In the genomic region with DNA sequence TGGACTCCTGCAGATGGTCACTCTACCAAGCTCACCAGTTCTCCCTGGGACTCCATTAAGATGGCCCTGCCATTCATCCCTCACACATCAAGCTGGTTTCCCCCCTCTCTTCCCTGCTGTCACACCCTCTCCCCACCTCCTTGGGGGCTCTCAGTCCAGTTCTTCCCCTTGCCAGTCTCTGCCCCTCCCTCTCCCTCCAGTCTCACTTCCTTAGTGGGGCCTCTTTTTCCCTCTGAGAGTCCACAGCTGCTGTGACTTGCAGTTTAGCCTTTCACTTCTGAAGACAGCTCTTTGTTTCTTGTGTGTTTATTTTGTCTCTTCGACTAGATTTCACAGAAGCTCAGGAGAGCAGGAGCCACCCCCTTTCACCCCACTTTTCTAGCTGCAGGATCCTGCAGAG, we compare ENCODE assay signal across 7 cellular contexts. TPM values are rescaled to one million over a fixed set of nuclear protein-coding genes. Genes with fewer than 3 reads are reported as not detected.
DNase-seq lines count a peak whose midpoint lies in the region; ATAC-seq and TF ChIP-seq lines count a peak whose summit lies in the region.

No MANE protein-coding gene starts in this region.

- H3K9me3 ChIP-seq in PC-9 (ENCODE audit: insufficient read depth, low read depth) = no peaks in the 10 kb centered on the region

- H3K9me2 ChIP-seq in PC-9 (ENCODE audit: insufficient read depth) = no peaks in the 10 kb centered on the region

- H2AFZ ChIP-seq in PC-9 = no peak overlapping the region

- no peak overlapping the region for H3K27ac ChIP-seq in PC-9

- H3K4me2 ChIP-seq in PC-9 = no peak overlapping the region

- no peaks in the 10 kb centered on the region for H3K4me1 ChIP-seq in PC-9 (replicated peaks; ENCODE audit: insufficient read depth)

- no peaks in the 10 kb centered on the region for H3K36me3 ChIP-seq in PC-9 (ENCODE audit: low read depth)

- H3K4me3 ChIP-seq in PC-9 = no peak overlapping the region

- DNase-seq in RPMI8226 (peak; percentile 12), putamen (ENCODE audit: low spot score) (peak; percentile 8), posterior vena cava (ENCODE audit: low spot score) (no peak), NCI-H345 (lab: John Stamatoyannopoulos, UW) (no peak), PC-9 (no peak)

- intact Hi-C loops in posterior vena cava (cut with DNase I) (no loop called here), PC-9 (cut with micrococcal nuclease; ENCODE audit: unreplicated experiment) (no loop called here)

- H3K27me3 ChIP-seq in PC-9 (ENCODE audit: insufficient read depth, low read depth) = no peaks in the 10 kb centered on the region

- CTCF ChIA-PET in PC-9 (lab: Charles Lee) = no interaction called here

- H3F3A ChIP-seq in PC-9 (ENCODE audit: insufficient read depth, low read depth) = no peaks in the 10 kb centered on the region

- POLR2A ChIA-PET in PC-9 (lab: Charles Lee; ENCODE audit: unreplicated experiment) = no interaction called here

- no peaks in the 10 kb centered on the region for H3K79me2 ChIP-seq in PC-9 (ENCODE audit: low read depth)

- BruUV-seq in PC-9 (replicated peaks; lab: Mats Ljungman, UMichigan) = no TSS peak

- no peak for TF ChIP-seq CTCF in PC-9 (conservative IDR thresholded peaks at IDR 0.05)

- H4K20me1 ChIP-seq in PC-9 (ENCODE audit: insufficient read depth) = no peaks in the 10 kb centered on the region

- peak; percentile 47 for ATAC-seq in GM19324 (IDR thresholded peaks at IDR 0.05; ENCODE audit: low FRiP score, unreplicated experiment)
- ATAC-seq in HG02884 (IDR thresholded peaks at IDR 0.05; ENCODE audit: unreplicated experiment) = peak; percentile 30

RNA-seq across cellular contexts. Expression of gene DOCK2, which starts 10.5 kb away (rescaled TPM):
- total RNA-seq in posterior vena cava = 10 to 100 TPM; 26.0 to 33.8 TPM
- 0.18 and 0.41 TPM in 2 replicates for total RNA-seq in PC-9 (2021)

Comparison
In these comparisons a context has a peak if more than half of its experiments do, and no peak if none do; other contexts are left out.
1. DNase-seq: peak in RPMI8226 (single experiment) and putamen (single experiment); none in posterior vena cava (single experiment), NCI-H345 (single experiment) and PC-9 (0 of 2).
2. RNA of gene DOCK2, which starts 10.5 kb away (total RNA-seq): 26.0 to 33.8 TPM in posterior vena cava; 0.18 to 0.41 TPM in PC-9; every median in the first group is over 10 times any median in the second.